In the genomic region with DNA sequence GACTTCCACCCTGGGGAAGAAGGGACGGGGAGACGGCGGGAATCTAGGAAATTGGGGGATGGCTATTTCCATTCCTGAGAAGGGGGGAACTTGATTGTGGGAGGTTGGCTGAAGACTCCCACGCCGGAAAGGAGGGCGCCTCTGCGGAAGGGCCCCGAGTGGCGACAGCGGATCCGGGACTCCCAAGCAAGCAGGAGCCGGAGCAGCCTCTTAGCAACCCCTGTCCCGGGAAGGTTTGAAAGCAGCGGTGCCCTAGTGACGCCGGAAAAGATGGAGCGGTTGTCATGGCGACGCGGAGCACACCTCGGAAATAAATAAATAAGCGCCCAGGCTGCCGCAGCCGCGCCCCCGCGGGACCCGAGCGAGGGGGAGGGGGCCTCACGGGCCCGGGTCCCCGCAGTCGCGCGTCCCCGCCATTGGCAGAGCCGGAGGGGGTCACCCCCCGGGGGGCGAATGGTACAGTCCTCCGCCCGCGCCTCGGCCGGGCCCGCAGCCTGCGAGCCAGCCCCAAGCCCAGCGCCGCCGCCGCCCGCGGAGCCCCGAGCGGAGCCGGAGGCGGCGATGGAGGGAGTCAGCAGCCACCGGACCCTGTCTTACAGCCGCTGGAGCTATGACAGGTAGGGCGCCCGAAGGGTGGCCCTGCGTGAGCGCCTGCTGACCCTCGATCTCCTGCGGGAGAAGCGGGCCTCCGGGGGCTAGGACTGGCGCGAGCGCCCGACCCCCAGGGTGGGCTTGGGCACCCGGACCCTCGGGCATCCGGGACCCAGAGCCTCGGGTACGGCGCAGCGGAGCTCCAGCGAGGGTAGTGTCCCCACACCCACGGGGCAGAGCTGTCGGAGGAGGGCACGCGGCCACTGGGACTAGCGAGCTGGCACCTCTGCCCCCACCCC, we compare ENCODE assay signal across 1 cellular context.
TF ChIP-seq lines count a peak whose summit lies in the region.

No MANE protein-coding gene starts in this region.

TF ChIP-seq in HCT116, 20 proteins besides CTCF, POLR2A, EP300 and RAD21 (continued from another document):
- TF ChIP-seq, protein P1, sequence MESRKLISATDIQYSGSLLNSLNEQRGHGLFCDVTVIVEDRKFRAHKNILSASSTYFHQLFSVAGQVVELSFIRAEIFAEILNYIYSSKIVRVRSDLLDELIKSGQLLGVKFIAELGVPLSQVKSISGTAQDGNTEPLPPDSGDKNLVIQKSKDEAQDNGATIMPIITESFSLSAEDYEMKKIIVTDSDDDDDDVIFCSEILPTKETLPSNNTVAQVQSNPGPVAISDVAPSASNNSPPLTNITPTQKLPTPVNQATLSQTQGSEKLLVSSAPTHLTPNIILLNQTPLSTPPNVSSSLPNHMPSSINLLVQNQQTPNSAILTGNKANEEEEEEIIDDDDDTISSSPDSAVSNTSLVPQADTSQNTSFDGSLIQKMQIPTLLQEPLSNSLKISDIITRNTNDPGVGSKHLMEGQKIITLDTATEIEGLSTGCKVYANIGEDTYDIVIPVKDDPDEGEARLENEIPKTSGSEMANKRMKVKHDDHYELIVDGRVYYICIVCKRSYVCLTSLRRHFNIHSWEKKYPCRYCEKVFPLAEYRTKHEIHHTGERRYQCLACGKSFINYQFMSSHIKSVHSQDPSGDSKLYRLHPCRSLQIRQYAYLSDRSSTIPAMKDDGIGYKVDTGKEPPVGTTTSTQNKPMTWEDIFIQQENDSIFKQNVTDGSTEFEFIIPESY (IDR thresholded peaks at IDR 0.05; ENCODE audit: extremely low read depth, insufficient replicate concordance, low read length), result no peak
- TF ChIP-seq, protein P2, sequence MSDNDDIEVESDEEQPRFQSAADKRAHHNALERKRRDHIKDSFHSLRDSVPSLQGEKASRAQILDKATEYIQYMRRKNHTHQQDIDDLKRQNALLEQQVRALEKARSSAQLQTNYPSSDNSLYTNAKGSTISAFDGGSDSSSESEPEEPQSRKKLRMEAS (IDR thresholded peaks at IDR 0.05), result no peak
- TF ChIP-seq YY1 (IDR thresholded peaks at IDR 0.05; ENCODE audit: extremely low read depth, insufficient replicate concordance, low read depth, low read length), result no peak
- no peak for TF ChIP-seq SRF (IDR thresholded peaks at IDR 0.05; ENCODE audit: low read depth)
